In the genomic region with DNA sequence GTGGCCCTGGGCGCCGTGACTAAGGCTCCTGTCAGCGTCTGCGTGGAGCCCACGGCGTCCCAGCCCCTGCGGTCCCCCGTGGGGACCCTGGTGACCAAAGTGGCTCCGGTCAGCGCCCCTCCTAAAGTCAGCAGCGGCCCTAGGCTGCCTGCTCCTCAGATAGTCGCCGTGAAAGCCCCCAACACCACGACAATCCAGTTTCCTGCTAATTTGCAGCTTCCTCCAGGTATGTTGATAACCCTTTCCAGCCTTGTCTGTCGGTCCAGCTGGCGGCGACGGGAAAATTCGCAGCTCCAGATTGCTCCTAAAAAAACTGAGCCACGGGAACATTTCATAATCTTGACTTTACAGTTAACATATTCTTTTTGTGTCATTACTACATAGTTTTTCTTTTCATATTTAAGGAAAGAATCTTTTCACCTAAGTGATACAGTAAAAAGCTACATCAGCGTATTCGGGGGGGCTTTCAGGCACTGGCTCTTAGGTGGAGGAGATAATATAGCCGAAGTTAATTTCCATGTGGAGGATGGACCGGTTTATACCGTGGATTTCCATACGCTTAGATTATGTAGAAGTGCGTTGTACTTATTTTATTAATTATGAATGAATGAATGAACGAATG, we compare ENCODE assay signal across 1 cellular context.
A peak's percentile ranks its signal among the peaks of the same experiment; 100 is the strongest.
TF ChIP-seq lines count a peak whose summit lies in the region.

No MANE protein-coding gene starts in this region.

TF ChIP-seq in H1, 55 proteins besides CTCF, POLR2A, EP300 and RAD21:
- TF ChIP-seq KDM4A (IDR thresholded peaks at IDR 0.05; ENCODE audit: low read depth, low read length, severe bottlenecking) (peak; percentile 21), SIN3A (conservative IDR thresholded peaks at IDR 0.05 in 1 of 2, IDR thresholded peaks at IDR 0.05 in 1 of 2; ENCODE audit: low read depth in 1 of 2, low read length in 2 of 2) (no peak; a peak in 1 of 4 replicates), BACH1 (IDR thresholded peaks at IDR 0.05; ENCODE audit: low read length) (0 out of 2 replicates have a peak, but pooled peaks have one; percentile 18), CHD1 (IDR thresholded peaks at IDR 0.05; ENCODE audit: low read depth, low read length) (no peak)
